In the genomic region with DNA sequence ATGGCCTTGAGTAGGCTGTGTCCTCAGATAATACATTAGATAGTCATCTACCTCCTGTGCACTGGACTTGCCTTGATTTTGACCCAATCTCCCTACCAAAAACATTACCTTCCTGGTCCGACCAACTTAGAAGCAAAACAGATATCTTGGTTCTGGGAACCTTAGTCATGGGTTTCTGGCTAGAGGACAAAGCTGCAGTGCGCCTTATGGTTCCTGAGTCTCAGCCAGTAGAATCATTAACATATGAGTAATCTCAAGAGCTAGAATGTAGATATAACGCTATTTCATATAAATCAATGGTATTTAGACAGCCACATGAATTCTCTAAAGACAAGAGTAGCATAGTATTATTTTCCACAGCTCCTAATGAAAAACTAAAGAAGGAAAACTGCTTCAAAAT, we compare ENCODE assay signal across 32 cellular contexts.
A peak's percentile ranks its signal among the peaks of the same experiment; 100 is the strongest.
DNase-seq lines count a peak whose midpoint lies in the region; ATAC-seq and TF ChIP-seq lines count a peak whose summit lies in the region.
"Had no signal": no experiment of that assay in that cellular context is flagged by ENCODE, and none has a peak within 500 bp of the region (broad histone marks: within the 10 kb centered on the region; RNA-seq: fewer than 3 reads in every experiment).

No MANE protein-coding gene starts in this region.

- H3K79me2 ChIP-seq in osteoblast (ENCODE audit: insufficient read depth, low read length), result no peaks in the 10 kb centered on the region

- no peak overlapping the region for H3K9ac ChIP-seq in adipocyte (ENCODE audit: low read length)
- H3K9ac ChIP-seq: BLaER1 treated with 17β-estradiol and CSF1 and Interleukin-3, amounts not matched to agents 10 nM and 100 nM had no signal

- no peaks in the 10 kb centered on the region for H3K27me3 ChIP-seq in adipocyte (replicated peaks; ENCODE audit: control insufficient read depth, insufficient read depth, low read length)
- no peaks in the 10 kb centered on the region for H3K27me3 ChIP-seq in osteoblast (ENCODE audit: insufficient read depth, low read length)
- H3K27me3 ChIP-seq: tibial artery had no signal

- H3K4me3 ChIP-seq in adipocyte (ENCODE audit: low read length) (no peak overlapping the region), epithelial cell of proximal tubule (ENCODE audit: low read depth, low read length) (no peak overlapping the region), osteoblast (ENCODE audit: insufficient read depth, low read length) (no peak overlapping the region)
- H3K4me3 ChIP-seq: BLaER1 treated with 17β-estradiol and CSF1 and Interleukin-3, amounts not matched to agents 10 nM and 100 nM; breast epithelium; heart left ventricle; PC-9; tibial artery had no signal

- H3K4me1 ChIP-seq in adipocyte (ENCODE audit: control insufficient read depth, insufficient read depth, low read length) (peaks cover 3% of the 10 kb centered on the region), osteoblast (ENCODE audit: insufficient read depth, low read length) (peaks cover 4% of the 10 kb centered on the region)
- H3K4me1 ChIP-seq: BLaER1 treated with 17β-estradiol and CSF1 and Interleukin-3, amounts not matched to agents 10 nM and 100 nM; breast epithelium; heart left ventricle; tibial artery had no signal

- H3K4me2 ChIP-seq in osteoblast (ENCODE audit: insufficient read depth, low read length), result peak overlapping the region; percentile 3
- H3K4me2 ChIP-seq: BLaER1 treated with 17β-estradiol and CSF1 and Interleukin-3, amounts not matched to agents 10 nM and 100 nM; PC-9 had no signal

- in situ Hi-C loops in KBM-7 (cut with MboI; ENCODE audit: low pct_unique_long_range_greater_than_20kb, low sequenced_read_pairs), result no loop called here

- no peaks in the 10 kb centered on the region for H3K36me3 ChIP-seq in adipocyte (ENCODE audit: control insufficient read depth, insufficient read depth, low read length, severe bottlenecking)
- no peaks in the 10 kb centered on the region for H3K36me3 ChIP-seq in osteoblast (ENCODE audit: insufficient read depth, low read length)
- H3K36me3 ChIP-seq: BLaER1 treated with 17β-estradiol and CSF1 and Interleukin-3, amounts not matched to agents 10 nM and 100 nM; breast epithelium; heart left ventricle; tibial artery had no signal

- no peaks in the 10 kb centered on the region for H4K20me1 ChIP-seq in osteoblast (ENCODE audit: insufficient read depth, low read length)

- DNase-seq in AG20443 (ENCODE audit: low spot score), result peak; percentile 34
- peak; percentile 50 for DNase-seq in adipocyte (ENCODE audit: low read depth)
- peak; percentile 12 for DNase-seq in epithelial cell of proximal tubule (ENCODE audit: low read depth)
- no peak for DNase-seq in osteoblast (ENCODE audit: insufficient read length, low spot score, missing footprints)
- no peak for DNase-seq in NCI-H2196 treated with DMSO at 0.1 percent for 48 hours (lab: John Stamatoyannopoulos, UW; ENCODE audit: unreplicated experiment)
- DNase-seq in KBM-7, result no peak
- DNase-seq in NCI-H526 treated with DMSO at 0.1 percent for 48 hours (lab: John Stamatoyannopoulos, UW), result no peak
- DNase-seq: activated CD4-positive, alpha-beta T cell treated with anti-CD3 and anti-CD28 coated beads, Interleukin-2, amount 50 U/mL, for 48 hours; activated CD4-positive, CD25-positive, alpha-beta regulatory T cell treated with anti-CD3 and anti-CD28 coated beads, Interleukin-2, amount 50 U/mL, for 72 hours; activated naive CD4-positive, alpha-beta T cell; activated naive CD8-positive, alpha-beta T cell treated with anti-CD3 and anti-CD28 coated beads, Interleukin-2, amount 50 U/mL, for 24 hours; COR-L47; DMS79; foreskin melanocyte; GF-D8; heart left ventricle; left ventricle myocardium superior; mesendoderm; NCI-H2029; NCI-H226; NCI-H69; PC-9; right cardiac atrium; stimulated activated CD4-positive, alpha-beta T cell treated with anti-CD3 and anti-CD28 coated beads, Interleukin-1b, Interleukin-23, amount 100 ng/mL, for 48 hours; stimulated activated naive CD8-positive, alpha-beta T cell treated with anti-CD3 and anti-CD28 coated beads, Interleukin-15, amount 100 ng/mL, for 72 hours; T-helper 17 cell; tibial artery had no signal

- no peak for ATAC-seq in HG02798 (IDR thresholded peaks at IDR 0.05; ENCODE audit: poor library complexity, unreplicated experiment)
- ATAC-seq: activated naive CD8-positive, alpha-beta T cell treated with anti-CD3 and anti-CD28 coated beads, Interleukin-2, amount 50 U/mL, for 24 hours; heart left ventricle; left ventricle myocardium superior; right cardiac atrium; Right ventricle myocardium inferior; SK-N-SH treated with all-trans-retinoic acid at 6 μM for 48 hours; stimulated activated naive CD8-positive, alpha-beta T cell treated with anti-CD3 and anti-CD28 coated beads, Interleukin-15, amount 100 ng/mL, for 72 hours; T-helper 17 cell had no signal

- no peak overlapping the region for H3K27ac ChIP-seq in osteoblast (ENCODE audit: low read depth, low read length)
- H3K27ac ChIP-seq: BLaER1 treated with 17β-estradiol and CSF1 and Interleukin-3, amounts not matched to agents 10 nM and 100 nM; breast epithelium; heart left ventricle; PC-9; tibial artery had no signal

- no peaks in the 10 kb centered on the region for H3K9me3 ChIP-seq in adipocyte (ENCODE audit: control insufficient read depth, low read length)
- H3K9me3 ChIP-seq in osteoblast (ENCODE audit: low read depth, low read length), result no peaks in the 10 kb centered on the region
- H3K9me3 ChIP-seq: BLaER1 treated with 17β-estradiol and CSF1 and Interleukin-3, amounts not matched to agents 10 nM and 100 nM; breast epithelium; heart left ventricle; tibial artery had no signal

- TF ChIP-seq CTCF in epithelial cell of proximal tubule (conservative IDR thresholded peaks at IDR 0.05; ENCODE audit: low read depth, low read length) (no peak), osteoblast (IDR thresholded peaks at IDR 0.05; ENCODE audit: extremely low read depth, low read depth, low read length) (no peak)

- H2AFZ ChIP-seq in osteoblast (ENCODE audit: low read length), result no peak overlapping the region
- H2AFZ ChIP-seq: PC-9 had no signal

Comparison
In these comparisons a context has a peak if more than half of its experiments do, and no peak if none do; other contexts are left out.
1. DNase-seq: peak in AG20443 (single experiment), adipocyte (single experiment) and epithelial cell of proximal tubule (single experiment); none in osteoblast (single experiment), NCI-H2196 treated with DMSO at 0.1 percent for 48 hours (single experiment), KBM-7 (single experiment) and NCI-H526 treated with DMSO at 0.1 percent for 48 hours (single experiment).